39 cellular contexts compared by ENCODE assay signal in genomic region chr4:5532100-5532499, GRCh38.
"Had no signal": no experiment of that assay in that cellular context is flagged by ENCODE, and none has a peak within 500 bp of the region (broad histone marks: within the 10 kb centered on the region; RNA-seq: fewer than 3 reads in every experiment).

No MANE protein-coding gene starts in this region.

- H3K27ac ChIP-seq: adrenal gland, ascending aorta, body of pancreas, brain microvascular endothelial cell, breast epithelium, cardiac muscle cell had no signal

- H3K36me3 ChIP-seq: adrenal gland, brain microvascular endothelial cell, breast epithelium, cardiac muscle cell had no signal

- H3K4me3 ChIP-seq: adrenal gland, ascending aorta, body of pancreas, breast epithelium, cardiac muscle cell had no signal

- H3K27ac Mint-ChIP-seq: activated naive CD4-positive, alpha-beta T cell treated with anti-CD3 and anti-CD28 coated beads for 36 hours; activated naive CD4-positive, alpha-beta T cell treated with anti-CD3 and anti-CD28 coated beads, Interleukin-2, amount 10 ng/mL, durations not matched to agents 7 days and 5 days; activated naive CD4-positive, alpha-beta T cell treated with anti-CD3 and anti-CD28 coated beads, Interleukin-2, amount 50 U/mL, for 24 hours; activated naive CD4-positive, alpha-beta T cell treated with anti-CD3 and anti-CD28 coated beads, Interleukin-2, amount 50 U/mL, for 72 hours; activated naive CD8-positive, alpha-beta T cell; activated naive CD8-positive, alpha-beta T cell treated with anti-CD3 and anti-CD28 coated beads for 36 hours; activated naive CD8-positive, alpha-beta T cell treated with anti-CD3 and anti-CD28 coated beads, Interleukin-2, amount 10 ng/mL, durations not matched to agents 7 days and 5 days; activated naive CD8-positive, alpha-beta T cell treated with anti-CD3 and anti-CD28 coated beads, Interleukin-2, amount 50 U/mL, for 24 hours; activated T-cell treated with anti-CD3 and anti-CD28 coated beads, Interleukin-2, amount 50 U/mL, for 24 hours; activated T-cell treated with anti-CD3 and anti-CD28 coated beads, Interleukin-2, amount 50 U/mL, for 72 hours; activated T-helper 1 cell treated with anti-CD3 and anti-CD28 coated beads, Interleukin-12 subunit alpha, Interleukin-12 subunit beta, Interleukin-2, Interleukin-4 antibody, amounts not matched to agents 30 ng/mL and 10 ng/mL and 1 ng/mL, durations not matched to agents 14 hours and 24 hours and 36 hours; activated T-helper 17 cell treated with anti-CD3 and anti-CD28 coated beads, Interleukin-2, amount 50 U/mL, for 72 hours; activated T-helper 2 cell treated with anti-CD3 and anti-CD28 coated beads, Interferon-gamma antibody, Interleukin-2, Interleukin-4, amounts not matched to agents 10 μg/mL and 5 μg/mL and 100 μg/mL, durations not matched to agents 14 hours and 24 hours and 36 hours; brain had no signal

- H3K9me3 ChIP-seq: adrenal gland, ascending aorta, body of pancreas had no signal

- H3K27me3 ChIP-seq: adrenal gland, ascending aorta, body of pancreas, brain microvascular endothelial cell, breast epithelium, cardiac muscle cell had no signal

- ATAC-seq: activated naive CD4-positive, alpha-beta T cell treated with anti-CD3 and anti-CD28 coated beads, Interleukin-2, amount 50 U/mL, for 72 hours; activated naive CD8-positive, alpha-beta T cell treated with anti-CD3 and anti-CD28 coated beads, Interleukin-2, amount 50 U/mL, for 24 hours; activated T-cell treated with anti-CD3 and anti-CD28 coated beads, Interleukin-2, amount 50 U/mL, for 4 hours; activated T-cell treated with anti-CD3 and anti-CD28 coated beads, Interleukin-2, amount 50 U/mL, for 72 hours; activated T-helper 17 cell treated with anti-CD3 and anti-CD28 coated beads, Interleukin-2, amount 50 U/mL, for 72 hours; body of pancreas had no signal

- H3K4me3 Mint-ChIP-seq: activated naive CD4-positive, alpha-beta T cell treated with anti-CD3 and anti-CD28 coated beads for 36 hours; activated naive CD4-positive, alpha-beta T cell treated with anti-CD3 and anti-CD28 coated beads, Interleukin-2, amount 10 ng/mL, durations not matched to agents 7 days and 5 days; activated naive CD4-positive, alpha-beta T cell treated with anti-CD3 and anti-CD28 coated beads, Interleukin-2, amount 50 U/mL, for 24 hours; activated naive CD8-positive, alpha-beta T cell; activated naive CD8-positive, alpha-beta T cell treated with anti-CD3 and anti-CD28 coated beads for 36 hours; activated naive CD8-positive, alpha-beta T cell treated with anti-CD3 and anti-CD28 coated beads, Interleukin-2, amount 10 ng/mL, durations not matched to agents 7 days and 5 days; activated naive CD8-positive, alpha-beta T cell treated with anti-CD3 and anti-CD28 coated beads, Interleukin-2, amount 50 U/mL, for 24 hours; activated T-cell treated with anti-CD3 and anti-CD28 coated beads, Interleukin-2, amount 50 U/mL, for 24 hours; activated T-cell treated with anti-CD3 and anti-CD28 coated beads, Interleukin-2, amount 50 U/mL, for 4 hours; activated T-cell treated with anti-CD3 and anti-CD28 coated beads, Interleukin-2, amount 50 U/mL, for 72 hours; activated T-helper 1 cell treated with anti-CD3 and anti-CD28 coated beads, Interleukin-12 subunit alpha, Interleukin-12 subunit beta, Interleukin-2, Interleukin-4 antibody, amounts not matched to agents 30 ng/mL and 10 ng/mL and 1 ng/mL, durations not matched to agents 14 hours and 24 hours and 36 hours; activated T-helper 17 cell treated with anti-CD3 and anti-CD28 coated beads, Interleukin-2, amount 50 U/mL, for 72 hours; brain; central memory CD8-positive, alpha-beta T cell had no signal

- H3K4me1 Mint-ChIP-seq: activated naive CD4-positive, alpha-beta T cell treated with anti-CD3 and anti-CD28 coated beads, Interleukin-2, amount 10 ng/mL, durations not matched to agents 7 days and 5 days; activated naive CD4-positive, alpha-beta T cell treated with anti-CD3 and anti-CD28 coated beads, Interleukin-2, amount 50 U/mL, for 24 hours; activated naive CD8-positive, alpha-beta T cell treated with anti-CD3 and anti-CD28 coated beads for 36 hours; activated naive CD8-positive, alpha-beta T cell treated with anti-CD3 and anti-CD28 coated beads, Interleukin-2, amount 10 ng/mL, durations not matched to agents 7 days and 5 days; activated naive CD8-positive, alpha-beta T cell treated with anti-CD3 and anti-CD28 coated beads, Interleukin-2, amount 50 U/mL, for 24 hours; activated T-helper 17 cell treated with anti-CD3 and anti-CD28 coated beads, Interleukin-2, amount 50 U/mL, for 72 hours had no signal

- H3K4me1 ChIP-seq: adrenal gland, ascending aorta, body of pancreas, breast epithelium had no signal

- DNase-seq: activated effector memory CD4-positive, alpha-beta T cell treated with anti-CD3 and anti-CD28 coated beads, Interleukin-2, amount 50 U/mL, for 16 hours; activated effector memory CD4-positive, alpha-beta T cell treated with Interleukin-2 at 50 U/mL for 16 hours; activated gamma-delta T cell; activated gamma-delta T cell treated with Interleukin-2 at 50 U/mL for 16 hours; activated naive CD4-positive, alpha-beta T cell; activated naive CD4-positive, alpha-beta T cell treated with anti-CD3 and anti-CD28 coated beads for 36 hours; activated naive CD4-positive, alpha-beta T cell treated with anti-CD3 and anti-CD28 coated beads, Interleukin-2, amount 10 ng/mL, durations not matched to agents 7 days and 5 days; activated naive CD4-positive, alpha-beta T cell treated with anti-CD3 and anti-CD28 coated beads, Interleukin-2, amount 50 U/mL, for 16 hours; activated naive CD4-positive, alpha-beta T cell treated with Interleukin-2 at 50 U/mL for 16 hours; activated naive CD8-positive, alpha-beta T cell treated with anti-CD3 and anti-CD28 coated beads for 36 hours; activated naive CD8-positive, alpha-beta T cell treated with anti-CD3 and anti-CD28 coated beads, Interleukin-2, amount 10 ng/mL, durations not matched to agents 7 days and 5 days; activated naive CD8-positive, alpha-beta T cell treated with anti-CD3 and anti-CD28 coated beads, Interleukin-2, amount 50 U/mL, for 24 hours; activated T-cell treated with anti-CD3 and anti-CD28 coated beads, Interleukin-2, amount 50 U/mL, for 24 hours; activated T-cell treated with anti-CD3 and anti-CD28 coated beads, Interleukin-2, amount 50 U/mL, for 4 hours; activated T-cell treated with anti-CD3 and anti-CD28 coated beads, Interleukin-2, amount 50 U/mL, for 48 hours; activated T-cell treated with anti-CD3 and anti-CD28 coated beads, Interleukin-2, amount 50 U/mL, for 72 hours; adrenal gland; amniotic stem cell; amygdala; anterior cingulate cortex; aorta; body of pancreas; brain microvascular endothelial cell; caudate nucleus; central memory CD4-positive, alpha-beta T cell; cerebellar nuclear complex had no signal

- FAIRE-seq: astrocyte, bronchial epithelial cell had no signal

- H3K27me3 Mint-ChIP-seq: activated naive CD4-positive, alpha-beta T cell treated with anti-CD3 and anti-CD28 coated beads, Interleukin-2, amount 10 ng/mL, durations not matched to agents 7 days and 5 days; activated naive CD8-positive, alpha-beta T cell treated with anti-CD3 and anti-CD28 coated beads, Interleukin-2, amount 10 ng/mL, durations not matched to agents 7 days and 5 days; activated T-cell treated with anti-CD3 and anti-CD28 coated beads, Interleukin-2, amount 50 U/mL, for 24 hours; activated T-helper 17 cell treated with anti-CD3 and anti-CD28 coated beads, Interleukin-2, amount 50 U/mL, for 72 hours; central memory CD8-positive, alpha-beta T cell had no signal

- H3K36me3 Mint-ChIP-seq: activated naive CD4-positive, alpha-beta T cell treated with anti-CD3 and anti-CD28 coated beads, Interleukin-2, amount 10 ng/mL, durations not matched to agents 7 days and 5 days; activated naive CD4-positive, alpha-beta T cell treated with anti-CD3 and anti-CD28 coated beads, Interleukin-2, amount 50 U/mL, for 24 hours; activated naive CD8-positive, alpha-beta T cell treated with anti-CD3 and anti-CD28 coated beads for 36 hours; activated naive CD8-positive, alpha-beta T cell treated with anti-CD3 and anti-CD28 coated beads, Interleukin-2, amount 10 ng/mL, durations not matched to agents 7 days and 5 days; brain had no signal
